15 cellular contexts compared by ENCODE assay signal in the genomic region with DNA sequence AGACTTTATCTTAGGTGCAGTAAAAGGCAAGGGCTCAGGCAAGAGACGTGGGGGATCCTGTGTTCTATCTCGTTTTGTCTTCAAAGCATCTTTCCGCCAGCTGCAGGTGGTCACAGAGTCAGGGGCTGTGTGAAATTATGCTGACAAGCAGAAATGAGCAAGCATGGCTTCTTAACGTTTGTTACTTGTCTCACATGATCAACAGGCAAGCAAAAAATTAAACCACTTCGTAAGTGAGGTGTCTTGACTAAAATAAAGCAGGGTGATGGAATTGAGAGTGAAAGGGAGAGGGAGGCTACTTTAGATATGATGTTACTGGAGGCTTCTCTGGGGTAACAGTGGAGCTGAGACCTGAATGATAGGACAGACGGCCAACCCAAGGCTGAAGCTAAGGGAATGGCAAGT. TPM values are rescaled to one million over a fixed set of nuclear protein-coding genes. Genes with fewer than 3 reads are reported as not detected.
DNase-seq lines count a peak whose midpoint lies in the region; ATAC-seq and TF ChIP-seq lines count a peak whose summit lies in the region.
"Had no signal": no experiment of that assay in that cellular context is flagged by ENCODE, and none has a peak within 500 bp of the region (broad histone marks: within the 10 kb centered on the region; RNA-seq: fewer than 3 reads in every experiment).

No MANE protein-coding gene starts in this region.

- no peaks in the 10 kb centered on the region for H3K27me3 Mint-ChIP-seq in natural killer cell (ENCODE audit: low read depth in 2 of 2)
- H3K27me3 Mint-ChIP-seq: activated naive CD4-positive, alpha-beta T cell treated with anti-CD3 and anti-CD28 coated beads, Interleukin-2, amount 10 ng/mL, durations not matched to agents 7 days and 5 days had no signal

- ATAC-seq in GM21360 (IDR thresholded peaks at IDR 0.05; ENCODE audit: unreplicated experiment) (peak; percentile 29), natural killer cell (no peak), GM18498 (IDR thresholded peaks at IDR 0.05; ENCODE audit: unreplicated experiment) (no peak), HG03571 (IDR thresholded peaks at IDR 0.05; ENCODE audit: unreplicated experiment) (no peak)
- ATAC-seq: left cardiac atrium, Right ventricle myocardium inferior had no signal

- no peaks in the 10 kb centered on the region for H3K9me2 ChIP-seq in OCI-LY7 (ENCODE audit: insufficient read depth, low read length)

- H4K20me1 ChIP-seq in OCI-LY7 (ENCODE audit: insufficient read depth, low read length): no peaks in the 10 kb centered on the region

- H3K4me1 ChIP-seq in OCI-LY7 (ENCODE audit: insufficient read depth, low read length, poor library complexity, severe bottlenecking): peaks cover 14% of the 10 kb centered on the region
- H3K4me1 ChIP-seq: colonic mucosa, thyroid gland had no signal

- DNase-seq in GM13976 (ENCODE audit: low spot score) (peak; percentile 52), OCI-LY7 (ENCODE audit: low spot score) (peak; percentile 22), natural killer cell (no peak), GF-D8 (lab: John Stamatoyannopoulos, UW) (no peak)
- DNase-seq: activated naive CD4-positive, alpha-beta T cell treated with anti-CD3 and anti-CD28 coated beads, Interleukin-2, amount 10 ng/mL, durations not matched to agents 7 days and 5 days; colonic mucosa; gastrocnemius medialis; left cardiac atrium; NCI-H345; thyroid gland had no signal

- no peaks in the 10 kb centered on the region for H3K9me3 ChIP-seq in OCI-LY7 (ENCODE audit: low read length)
- H3K9me3 ChIP-seq: colonic mucosa, gastrocnemius medialis, thyroid gland had no signal

- H3K4me3 Mint-ChIP-seq in natural killer cell: peak overlapping the region; percentile 6

- H3K36me3 Mint-ChIP-seq in natural killer cell: no peaks in the 10 kb centered on the region

- peak overlapping the region; percentile 83 for H3K4me2 ChIP-seq in OCI-LY7 (ENCODE audit: low read length)

- BruUV-seq in OCI-LY7 (replicated peaks; lab: Mats Ljungman, UMichigan): no TSS peak

- peak overlapping the region; percentile 84 to 91 for H3K27ac Mint-ChIP-seq in natural killer cell
- H3K27ac Mint-ChIP-seq: activated naive CD4-positive, alpha-beta T cell treated with anti-CD3 and anti-CD28 coated beads, Interleukin-2, amount 10 ng/mL, durations not matched to agents 7 days and 5 days had no signal

- peak overlapping the region; percentile 73; the same call in 1 of the 2 replicates for H2AFZ ChIP-seq in OCI-LY7 (ENCODE audit: low read length)

- H3K4me3 ChIP-seq in OCI-LY7 (ENCODE audit: low read depth, low read length, poor library complexity, severe bottlenecking): no peak overlapping the region
- H3K4me3 ChIP-seq: colonic mucosa had no signal

- POLR2A ChIA-PET in OCI-LY7 (lab: Charles Lee): interaction anchor here (0.5 to 1.6 kb wide), 6 partner anchors 10 to 291 kb away, joined by 3 to 4 read pairs (median 3); no protein-coding TSS in a partner anchor

- no peak for TF ChIP-seq CTCF in GM13976 (IDR thresholded peaks at IDR 0.05; ENCODE audit: borderline replicate concordance, control extremely low read depth, extremely low read depth, insufficient read depth, missing control alignments)
- TF ChIP-seq CTCF in OCI-LY7 (conservative IDR thresholded peaks at IDR 0.05; ENCODE audit: low read length): no peak
- TF ChIP-seq CTCF in natural killer cell (IDR thresholded peaks at IDR 0.05): no peak

- no peaks in the 10 kb centered on the region for H3K9me3 Mint-ChIP-seq in natural killer cell
- H3K9me3 Mint-ChIP-seq: activated naive CD4-positive, alpha-beta T cell treated with anti-CD3 and anti-CD28 coated beads, Interleukin-2, amount 10 ng/mL, durations not matched to agents 7 days and 5 days had no signal

- in situ Hi-C loops in GM13976 (cut with MboI; ENCODE audit: low sequenced_read_pairs, unreplicated experiment): no loop called here

- H3K4me1 Mint-ChIP-seq in natural killer cell: peaks cover 17 to 20% of the 10 kb centered on the region in 2 donors

- intact Hi-C loops in OCI-LY7 (cut with micrococcal nuclease; ENCODE audit: unreplicated experiment) (loop anchor here (2.0 to 10.0 kb wide), 3 partner anchors 224 to 356 kb away; partner anchors contain the start of genes CNGA1, NFXL1 and NIPAL1), natural killer cell (cut with micrococcal nuclease) (loop anchor here (10.0 kb wide), 1 partner anchor 146 kb away; no protein-coding TSS in a partner anchor)

- no peak overlapping the region for H3K27ac ChIP-seq in OCI-LY7 (ENCODE audit: low read depth, low read length, poor library complexity, severe bottlenecking)

- H3K36me3 ChIP-seq in OCI-LY7 (ENCODE audit: insufficient read depth, low read length): no peaks in the 10 kb centered on the region
- H3K36me3 ChIP-seq: colonic mucosa, gastrocnemius medialis, thyroid gland had no signal

- no peaks in the 10 kb centered on the region for H3K79me2 ChIP-seq in OCI-LY7 (ENCODE audit: insufficient read depth, low read depth, low read length)
- H3K79me2 ChIP-seq: parathyroid adenoma had no signal

- CTCF ChIA-PET in OCI-LY7 (lab: Charles Lee; ENCODE audit: unreplicated experiment): no interaction called here

RNA-seq across cellular contexts. Expression of gene TEC, which starts 1.4 kb away (rescaled TPM):
- 2.1 and 2.5 TPM in 2 replicates for total RNA-seq in OCI-LY7 (2014; rRNA removed; shearing (Covaris generic))
- 10.4 and 11.5 TPM in 2 replicates for total RNA-seq in OCI-LY7 (2022)
- total RNA-seq in natural killer cell: 1 to 10 TPM; 4.0 to 7.4 (median 4.7) TPM

Comparison
In these comparisons a context has a peak if more than half of its experiments do, and no peak if none do; other contexts are left out.
1. DNase-seq: peak in GM13976 (single experiment) and OCI-LY7 (single experiment); none in natural killer cell (single experiment) and GF-D8 (single experiment).